In the genomic region with DNA sequence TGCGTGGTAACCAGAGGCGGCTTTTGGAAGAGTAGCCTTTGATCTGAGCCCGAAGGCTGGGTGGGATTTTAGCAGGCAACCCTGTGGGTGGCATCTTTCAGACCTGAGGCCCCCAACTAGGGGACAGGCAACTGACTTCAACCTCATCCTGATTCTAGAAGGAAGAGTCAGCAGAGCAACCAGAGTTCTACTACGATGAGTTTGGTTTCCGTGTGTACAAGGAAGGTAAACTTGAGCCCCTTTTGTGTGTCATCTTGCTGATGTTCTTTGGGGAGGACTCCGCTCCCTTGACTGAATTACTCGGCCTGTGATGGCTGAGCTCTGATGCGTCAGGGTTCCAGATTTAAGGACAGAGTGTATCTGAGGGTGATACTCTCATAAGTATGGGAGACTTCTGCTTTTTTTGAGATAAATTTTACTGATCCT, we compare ENCODE assay signal across 13 cellular contexts. TPM values are rescaled to one million over a fixed set of nuclear protein-coding genes. Genes with fewer than 3 reads are reported as not detected.
DNase-seq lines count a peak whose midpoint lies in the region; ATAC-seq, FAIRE-seq and TF ChIP-seq lines count a peak whose summit lies in the region.
"Had no signal": no experiment of that assay in that cellular context is flagged by ENCODE, and none has a peak within 500 bp of the region (broad histone marks: within the 10 kb centered on the region; RNA-seq: fewer than 3 reads in every experiment).

No MANE protein-coding gene starts in this region.

- H4K20me1 ChIP-seq in BLaER1 (peaks cover 50% of the 10 kb centered on the region), DND-41 (ENCODE audit: insufficient read depth, low read length) (peaks cover 11% of the 10 kb centered on the region)

- H3K4me1 Mint-ChIP-seq in activated CD8-positive, alpha-beta T cell treated with anti-CD3 and anti-CD28 coated beads, Interleukin-2, amount 10 ng/mL, durations not matched to agents 7 days and 5 days (ENCODE audit: low read depth) = peaks cover 62% of the 10 kb centered on the region
- peaks cover 57 to 74% (median 61%) of the 10 kb centered on the region in 3 donors for H3K4me1 Mint-ChIP-seq in naive B cell

- no peak for FAIRE-seq in D721Med (lab: Jason Lieb, UNC)

- POLR2A ChIA-PET in activated CD8-positive, alpha-beta T cell treated with anti-CD3 and anti-CD28 coated beads, Interleukin-2, amount 10 ng/mL, durations not matched to agents 7 days and 5 days (lab: Charles Lee) = interaction anchor here (0.6 kb wide), 1 partner anchor 20 kb away, joined by 3 read pairs; no protein-coding TSS in a partner anchor

- TF ChIP-seq CTCF in DND-41 (IDR thresholded peaks at IDR 0.05; ENCODE audit: borderline replicate concordance, extremely low read depth, low read length, poor library complexity, severe bottlenecking) (no peak), adrenal gland (IDR thresholded peaks at IDR 0.05) (no peak), D721Med (IDR thresholded peaks at IDR 0.05; ENCODE audit: insufficient read depth, missing control alignments) (no peak)

- H3K4me3 ChIP-seq in BLaER1 (no peak overlapping the region), DND-41 (ENCODE audit: low read depth in 1 of 2, low read length in 2 of 2) (no peak overlapping the region), adrenal gland (no peak overlapping the region)
- H3K4me3 ChIP-seq: heart right ventricle, prostate gland, thoracic aorta had no signal

- intact Hi-C loops in adrenal gland (cut with DNase I) = no loop called here

- no peak overlapping the region for H3K9ac ChIP-seq in BLaER1
- no peak overlapping the region for H3K9ac ChIP-seq in DND-41 (ENCODE audit: low read depth, low read length)

- no peak overlapping the region for H2AFZ ChIP-seq in DND-41 (ENCODE audit: low read depth, low read length)

- H3K36me3 ChIP-seq in BLaER1 (peaks cover 63% of the 10 kb centered on the region), DND-41 (ENCODE audit: insufficient read depth, low read length) (peaks cover 62% of the 10 kb centered on the region), adrenal gland (replicated peaks in 1 of 2) (peaks cover 0 to 53% of the 10 kb centered on the region in 2 donors)

- no peaks in the 10 kb centered on the region for H3K27me3 ChIP-seq in BLaER1
- H3K27me3 ChIP-seq in DND-41 (ENCODE audit: insufficient read depth, low read length, poor library complexity) = no peaks in the 10 kb centered on the region
- H3K27me3 ChIP-seq in adrenal gland = no peaks in the 10 kb centered on the region
- H3K27me3 ChIP-seq: heart right ventricle had no signal

- H3K27ac Mint-ChIP-seq in activated CD8-positive, alpha-beta T cell treated with anti-CD3 and anti-CD28 coated beads, Interleukin-2, amount 10 ng/mL, durations not matched to agents 7 days and 5 days = peak overlapping the region; percentile 97
- H3K27ac Mint-ChIP-seq in naive B cell = peak overlapping the region; percentile 78 to 99 (median 94)

- H3K4me1 ChIP-seq in BLaER1 = peaks cover 56% of the 10 kb centered on the region
- peaks cover 44% of the 10 kb centered on the region for H3K4me1 ChIP-seq in DND-41 (ENCODE audit: insufficient read depth, low read length)
- no peaks in the 10 kb centered on the region for H3K4me1 ChIP-seq in adrenal gland (replicated peaks in 1 of 2)

- 92 to 99% (median 95%) methylated on average over 8 of the region's 8 CpGs for WGBS in adrenal gland, 4 donors

- H3K9me3 ChIP-seq in BLaER1 (no peaks in the 10 kb centered on the region), DND-41 (ENCODE audit: insufficient read depth, low read length, severe bottlenecking) (no peaks in the 10 kb centered on the region), adrenal gland (replicated peaks in 1 of 3) (no peaks in the 10 kb centered on the region)
- H3K9me3 ChIP-seq: heart right ventricle, prostate gland, thoracic aorta had no signal

- H3K79me2 ChIP-seq in DND-41 (ENCODE audit: insufficient read depth, low read length) = peaks cover 3% of the 10 kb centered on the region; the same call in 1 of the 2 replicates

- H3K4me2 ChIP-seq in BLaER1 = peak overlapping the region; percentile 77
- H3K4me2 ChIP-seq in DND-41 (ENCODE audit: insufficient read depth, low read length) = no peak overlapping the region

- H3K36me3 Mint-ChIP-seq in activated CD8-positive, alpha-beta T cell treated with anti-CD3 and anti-CD28 coated beads, Interleukin-2, amount 10 ng/mL, durations not matched to agents 7 days and 5 days (ENCODE audit: low read depth) = peaks cover 57% of the 10 kb centered on the region
- H3K36me3 Mint-ChIP-seq in naive B cell = peaks cover 0 to 15% of the 10 kb centered on the region in 2 donors

- peak; percentile 43 for DNase-seq in DND-41
- DNase-seq in activated CD8-positive, alpha-beta T cell treated with anti-CD3 and anti-CD28 coated beads, Interleukin-2, amount 10 ng/mL, durations not matched to agents 7 days and 5 days = peak; percentile 52
- DNase-seq in naive B cell = peak; percentile 37
- DNase-seq in adrenal gland = no peak
- no peak for DNase-seq in D721Med (ENCODE audit: insufficient read length, low spot score)
- no peak for DNase-seq in C1 segment of cervical spinal cord (lab: John Stamatoyannopoulos, UW)
- DNase-seq: EL, heart right ventricle, kidney glomerular epithelial cell had no signal

- no peaks in the 10 kb centered on the region for H3K27me3 Mint-ChIP-seq in activated CD8-positive, alpha-beta T cell treated with anti-CD3 and anti-CD28 coated beads, Interleukin-2, amount 10 ng/mL, durations not matched to agents 7 days and 5 days (ENCODE audit: low read depth)
- H3K27me3 Mint-ChIP-seq in naive B cell = no peaks in the 10 kb centered on the region

- CTCF ChIA-PET in activated CD8-positive, alpha-beta T cell treated with anti-CD3 and anti-CD28 coated beads, Interleukin-2, amount 10 ng/mL, durations not matched to agents 7 days and 5 days (lab: Charles Lee) = interaction anchor here (0.5 kb wide), 1 partner anchor 546 kb away, joined by 3 read pairs; no protein-coding TSS in a partner anchor

- H3K4me3 Mint-ChIP-seq in activated CD8-positive, alpha-beta T cell treated with anti-CD3 and anti-CD28 coated beads, Interleukin-2, amount 10 ng/mL, durations not matched to agents 7 days and 5 days = peak overlapping the region; percentile 60
- peak overlapping the region; percentile 54 to 86 (median 77) for H3K4me3 Mint-ChIP-seq in naive B cell

- no peaks in the 10 kb centered on the region for H3K9me3 Mint-ChIP-seq in activated CD8-positive, alpha-beta T cell treated with anti-CD3 and anti-CD28 coated beads, Interleukin-2, amount 10 ng/mL, durations not matched to agents 7 days and 5 days (ENCODE audit: insufficient read depth)
- H3K9me3 Mint-ChIP-seq in naive B cell = peaks cover 0 to 1% (median 0%) of the 10 kb centered on the region in 7 donors

- ATAC-seq in DND-41 (ENCODE audit: insufficient read depth, low read depth) (peak; percentile 54), naive B cell (ENCODE audit: low read depth in 2 of 2) (peak; percentile 56), GM21529 (IDR thresholded peaks at IDR 0.05; ENCODE audit: unreplicated experiment) (no peak)
- ATAC-seq in activated CD8-positive, alpha-beta T cell treated with anti-CD3 and anti-CD28 coated beads, Interleukin-2, amount 10 ng/mL, durations not matched to agents 7 days and 5 days = peak; percentile 43
- ATAC-seq: heart right ventricle had no signal

- H3K27ac ChIP-seq in BLaER1 (peak overlapping the region; percentile 54; the same call in 1 of the 2 replicates), DND-41 (ENCODE audit: low read length) (peak overlapping the region; percentile 67), adrenal gland (no peak overlapping the region)
- H3K27ac ChIP-seq: heart right ventricle, prostate gland, thoracic aorta had no signal

- TF ChIP-seq POLR2A in adrenal gland (IDR thresholded peaks at IDR 0.05) = no peak

RNA-seq across cellular contexts. Expression of a gene that starts 31.6 kb away (rescaled TPM):
- 100 to 1,000 TPM; 105 TPM for total RNA-seq in activated CD8-positive, alpha-beta T cell treated with anti-CD3 and anti-CD28 coated beads, Interleukin-2, amount 10 ng/mL, durations not matched to agents 7 days and 5 days
- polyA plus RNA-seq in naive B cell (ENCODE audit: low read depth in 6 of 6) (10 to 100 TPM; 62.8 to 91.0 (median 75.8) TPM), adrenal gland (100 to 1,000 TPM in 2 of 3 donors, 10 to 100 TPM in 1; 19.2 to 220 (median 205) TPM)
- total RNA-seq in adrenal gland = 10 to 100 TPM; 48.2 to 98.7 (median 63.2) TPM

RNA-seq across cellular contexts. Expression of a gene that starts 55.7 kb away (rescaled TPM):
- total RNA-seq in activated CD8-positive, alpha-beta T cell treated with anti-CD3 and anti-CD28 coated beads, Interleukin-2, amount 10 ng/mL, durations not matched to agents 7 days and 5 days = 100 to 1,000 TPM; 109 to 118 TPM
- polyA plus RNA-seq in naive B cell (ENCODE audit: low read depth in 6 of 6) = 10 to 100 TPM; 44.4 to 73.3 (median 55.6) TPM
- 10 to 100 TPM; 26.8 to 70.2 (median 57.5) TPM for total RNA-seq in adrenal gland
- 10 to 100 TPM; 41.3 to 67.0 (median 44.2) TPM for polyA plus RNA-seq in adrenal gland

Comparison
In these comparisons a context has a peak if more than half of its experiments do, and no peak if none do; other contexts are left out.
1. H3K27ac ChIP-seq: peak in BLaER1 (single experiment) and DND-41 (single experiment); none in adrenal gland (0 of 5).
2. DNase-seq: peak in DND-41 (single experiment), activated CD8-positive, alpha-beta T cell treated with anti-CD3 and anti-CD28 coated beads, Interleukin-2, amount 10 ng/mL, durations not matched to agents 7 days and 5 days (single experiment) and naive B cell (single experiment); none in adrenal gland (0 of 7), D721Med (single experiment) and C1 segment of cervical spinal cord (0 of 14).